Comparison of ENCODE assay signal across 20 cellular contexts in the genomic region with DNA sequence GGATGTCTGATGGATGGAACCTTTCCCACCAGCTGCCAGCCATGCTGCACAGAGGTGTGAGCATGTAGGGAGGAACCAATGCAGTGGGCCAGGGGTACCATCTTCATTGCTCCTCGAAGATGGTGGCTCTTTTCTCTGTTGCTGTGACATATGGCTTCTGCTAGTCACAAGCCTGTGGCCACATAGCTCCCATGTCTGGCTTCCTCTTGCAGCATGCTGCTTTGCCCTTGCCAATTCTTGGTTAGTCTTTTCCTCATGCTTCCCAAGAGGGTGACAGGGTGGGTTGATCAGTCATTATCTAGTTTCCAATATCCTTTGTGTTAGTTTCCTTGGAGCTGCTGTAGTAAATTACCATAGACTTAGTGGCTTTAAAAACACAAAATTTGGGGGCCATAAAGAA.
"Had no signal": no experiment of that assay in that cellular context is flagged by ENCODE, and none has a peak within 500 bp of the region (broad histone marks: within the 10 kb centered on the region; RNA-seq: fewer than 3 reads in every experiment).

No MANE protein-coding gene starts in this region.

- H3K27me3 ChIP-seq: ascending aorta, body of pancreas, SJSA1 had no signal

- H3K36me3 ChIP-seq: ascending aorta, SJSA1 had no signal

- H3K4me3 ChIP-seq: ascending aorta, body of pancreas, SJSA1 had no signal

- H3K9me3 ChIP-seq: ascending aorta, body of pancreas, SJSA1 had no signal

- ATAC-seq: activated CD8-positive, alpha-beta T cell treated with anti-CD3 and anti-CD28 coated beads, Interleukin-2, amount 10 ng/mL, durations not matched to agents 7 days and 5 days; body of pancreas; SK-N-SH treated with all-trans-retinoic acid at 6 μM for 48 hours; WTC11 had no signal

- H3K27ac ChIP-seq: ascending aorta, body of pancreas, SJSA1 had no signal

- DNase-seq: activated CD4-positive, alpha-beta T cell treated with anti-CD3 and anti-CD28 coated beads for 48 hours; activated CD4-positive, alpha-beta T cell treated with anti-CD3 and anti-CD28 coated beads, Interleukin-2, amount 50 U/mL, for 4 hours; activated CD4-positive, CD25-positive, alpha-beta regulatory T cell treated with anti-CD3 and anti-CD28 coated beads, Interleukin-2, amount 50 U/mL, for 72 hours; activated CD8-positive, alpha-beta memory T cell treated with anti-CD3 and anti-CD28 coated beads, Interleukin-2, amount 50 U/mL, for 48 hours; activated CD8-positive, alpha-beta T cell treated with anti-CD3 and anti-CD28 coated beads, Interleukin-2, amount 10 ng/mL, durations not matched to agents 7 days and 5 days; activated naive CD4-positive, alpha-beta T cell treated with anti-CD3 and anti-CD28 coated beads, Interleukin-2, amount 50 U/mL, for 16 hours; activated naive CD8-positive, alpha-beta T cell treated with anti-CD3 and anti-CD28 coated beads, Interleukin-2, amount 10 ng/mL, durations not matched to agents 7 days and 5 days; activated T-cell treated with anti-CD3 and anti-CD28 coated beads, Interleukin-2, amount 50 U/mL, for 1 hour; body of pancreas; NCI-H1105; NCI-H1436 treated with DMSO at 0.1 percent for 48 hours; NCI-H187; NCI-H2081; NCI-H446; NCI-H524; SHP77 had no signal
